In the genomic region with DNA sequence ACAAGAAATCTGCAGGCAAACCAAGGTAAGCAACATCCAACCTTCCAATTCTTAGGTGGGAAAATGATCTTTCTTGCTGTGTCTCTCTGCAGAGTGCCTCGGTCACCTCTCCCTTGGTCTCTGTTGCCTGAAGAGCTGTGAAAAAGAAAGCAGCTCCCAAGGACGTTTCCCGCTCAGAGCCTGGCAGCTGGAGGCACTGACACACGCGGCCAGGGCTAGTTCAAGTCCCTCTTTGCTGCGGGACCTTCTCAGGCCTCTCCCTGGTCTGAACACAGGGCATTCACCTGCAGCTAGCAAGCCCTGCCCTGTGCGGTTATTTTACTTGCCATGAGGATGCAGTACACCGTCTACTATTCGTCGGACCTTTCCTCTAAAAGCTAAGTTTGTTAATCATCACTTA, we compare ENCODE assay signal across 16 cellular contexts.
"Had no signal": no experiment of that assay in that cellular context is flagged by ENCODE, and none has a peak within 500 bp of the region (broad histone marks: within the 10 kb centered on the region; RNA-seq: fewer than 3 reads in every experiment).

No MANE protein-coding gene starts in this region.

- H3K27ac ChIP-seq: cardiac muscle cell, ovary, uterus had no signal

- H3K4me3 ChIP-seq: cardiac muscle cell, gastroesophageal sphincter, ovary, uterus had no signal

- H3K27ac Mint-ChIP-seq: activated CD4-positive, alpha-beta memory T cell treated with anti-CD3 and anti-CD28 coated beads for 36 hours; activated naive CD4-positive, alpha-beta T cell treated with anti-CD3 and anti-CD28 coated beads, Interleukin-2, amount 50 U/mL, for 24 hours had no signal

- H3K9me3 ChIP-seq: gastroesophageal sphincter, heart right ventricle, ovary, uterus had no signal

- ATAC-seq: activated CD8-positive, alpha-beta memory T cell treated with anti-CD3 and anti-CD28 coated beads, Interleukin-2, amount 10 ng/mL, durations not matched to agents 7 days and 5 days; activated T-cell treated with anti-CD3 and anti-CD28 coated beads, Interleukin-2, amount 50 U/mL, for 4 hours; gastroesophageal sphincter; heart right ventricle; left colon; stimulated activated memory B cell treated with anti-CD40 and anti-IgM and Interleukin-4, amounts not matched to agents 10 μg/mL and 1 μg/mL and 100 μg/mL, for 72 hours had no signal

- H3K27me3 ChIP-seq: cardiac muscle cell, gastroesophageal sphincter, heart right ventricle, ovary, uterus had no signal

- H3K36me3 ChIP-seq: cardiac muscle cell, ovary, uterus had no signal

- H3K4me3 Mint-ChIP-seq: activated CD4-positive, alpha-beta memory T cell treated with anti-CD3 and anti-CD28 coated beads for 36 hours; activated CD8-positive, alpha-beta memory T cell treated with anti-CD3 and anti-CD28 coated beads, Interleukin-2, amount 10 ng/mL, durations not matched to agents 7 days and 5 days; activated naive CD4-positive, alpha-beta T cell treated with anti-CD3 and anti-CD28 coated beads, Interleukin-2, amount 50 U/mL, for 24 hours; activated T-cell treated with anti-CD3 and anti-CD28 coated beads, Interleukin-2, amount 50 U/mL, for 4 hours had no signal

- DNase-seq: activated CD4-positive, alpha-beta memory T cell treated with anti-CD3 and anti-CD28 coated beads for 36 hours; activated CD4-positive, CD25-positive, alpha-beta regulatory T cell treated with anti-CD3 and anti-CD28 coated beads, Interleukin-2, amount 50 U/mL, for 72 hours; activated CD8-positive, alpha-beta memory T cell treated with anti-CD3 and anti-CD28 coated beads, Interleukin-2, amount 10 ng/mL, durations not matched to agents 7 days and 5 days; activated effector memory CD4-positive, alpha-beta T cell treated with anti-CD3 and anti-CD28 coated beads, Interleukin-2, amount 50 U/mL, for 16 hours; activated T-cell treated with anti-CD3 and anti-CD28 coated beads, Interleukin-2, amount 50 U/mL, for 4 hours; erythroblast; heart right ventricle; left colon; mammary epithelial cell; ovary; uterus had no signal

- H3K27me3 Mint-ChIP-seq: activated CD4-positive, alpha-beta memory T cell treated with anti-CD3 and anti-CD28 coated beads for 36 hours; activated CD8-positive, alpha-beta memory T cell treated with anti-CD3 and anti-CD28 coated beads, Interleukin-2, amount 10 ng/mL, durations not matched to agents 7 days and 5 days; activated naive CD4-positive, alpha-beta T cell treated with anti-CD3 and anti-CD28 coated beads, Interleukin-2, amount 50 U/mL, for 24 hours; stimulated activated memory B cell treated with anti-CD40 and anti-IgM and Interleukin-4, amounts not matched to agents 10 μg/mL and 1 μg/mL and 100 μg/mL, for 72 hours had no signal

- H3K9me3 Mint-ChIP-seq: activated CD4-positive, alpha-beta memory T cell treated with anti-CD3 and anti-CD28 coated beads for 36 hours; activated naive CD4-positive, alpha-beta T cell treated with anti-CD3 and anti-CD28 coated beads, Interleukin-2, amount 50 U/mL, for 24 hours; activated T-cell treated with anti-CD3 and anti-CD28 coated beads, Interleukin-2, amount 50 U/mL, for 4 hours; neural crest cell; stimulated activated memory B cell treated with anti-CD40 and anti-IgM and Interleukin-4, amounts not matched to agents 10 μg/mL and 1 μg/mL and 100 μg/mL, for 72 hours had no signal
